Comparison of ENCODE assay signal across 8 cellular contexts in the genomic region with DNA sequence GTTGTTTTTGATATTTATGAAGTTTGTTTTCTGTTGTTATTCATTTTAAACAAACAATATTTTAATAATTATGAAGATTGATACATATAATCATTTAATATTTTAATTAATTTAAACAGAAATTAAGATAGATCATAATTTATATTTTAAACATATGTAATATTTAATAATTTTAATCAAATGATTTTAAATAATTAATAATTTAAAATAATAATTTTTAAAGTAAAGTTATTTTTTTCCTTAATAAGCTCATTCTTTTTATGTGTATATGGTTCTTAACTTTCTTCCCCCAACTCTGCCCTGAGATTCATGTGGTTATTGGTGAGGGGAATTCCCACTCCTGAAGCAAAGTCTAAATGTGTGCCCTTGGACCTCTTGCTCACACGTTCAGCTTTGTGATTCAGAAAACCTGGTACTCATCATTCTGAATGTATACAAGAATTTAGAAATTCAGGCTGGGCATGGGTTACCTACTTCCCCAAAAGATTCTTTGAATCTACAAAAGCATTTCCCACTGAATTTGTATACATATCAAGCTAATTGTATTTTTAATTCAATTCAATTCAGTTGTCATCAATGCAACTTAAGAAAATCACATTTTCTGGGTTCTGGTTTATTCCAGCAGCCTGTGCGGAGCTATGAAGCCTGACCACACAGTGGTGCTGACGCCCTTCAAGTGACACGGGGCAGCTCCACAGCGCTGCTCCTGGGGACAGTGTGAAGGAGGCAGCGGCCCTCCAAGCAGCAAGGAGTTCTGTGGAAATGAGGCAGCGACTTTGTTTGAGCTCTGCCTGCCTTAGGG.
DNase-seq lines count a peak whose midpoint lies in the region; ATAC-seq and TF ChIP-seq lines count a peak whose summit lies in the region.

No MANE protein-coding gene starts in this region.

- peak; percentile 97 for ATAC-seq in GM19438 (IDR thresholded peaks at IDR 0.05; ENCODE audit: low read depth, unreplicated experiment)
- peak; percentile 91 for ATAC-seq in HG03378 (IDR thresholded peaks at IDR 0.05; ENCODE audit: unreplicated experiment)

- no peak overlapping the region for H3K4me3 Mint-ChIP-seq in nephron progenitor cell

- peaks cover 23% of the 10 kb centered on the region for H3K9me3 Mint-ChIP-seq in nephron progenitor cell

- DNase-seq in DMS53 treated with DMSO at 0.1 percent for 48 hours (lab: John Stamatoyannopoulos, UW; ENCODE audit: unreplicated experiment): peak; percentile 8
- DNase-seq in NCI-H774 (lab: John Stamatoyannopoulos, UW): peak; percentile 69
- peak; percentile 28 for DNase-seq in activated T-cell treated with anti-CD3 and anti-CD28 coated beads, Interleukin-2, amount 50 U/mL, for 1 hour
- DNase-seq in fibroblast of peridontal ligament (ENCODE audit: extremely low read depth): peak; percentile 80
- peak; percentile 71 for DNase-seq in nephron progenitor cell
- no peak for DNase-seq in NCI-H446 treated with DMSO at 0.1 percent for 48 hours (lab: John Stamatoyannopoulos, UW)

- peaks cover 4% of the 10 kb centered on the region for H3K36me3 Mint-ChIP-seq in nephron progenitor cell (ENCODE audit: low read depth)

- H3K27ac Mint-ChIP-seq in nephron progenitor cell: no peak overlapping the region

- TF ChIP-seq CTCF in nephron progenitor cell (IDR thresholded peaks at IDR 0.05): peak; percentile 80

- no peaks in the 10 kb centered on the region for H3K27me3 Mint-ChIP-seq in nephron progenitor cell (ENCODE audit: low read depth, poor library complexity)

- H3K4me1 Mint-ChIP-seq in nephron progenitor cell: peaks cover 12% of the 10 kb centered on the region
